8 cellular contexts compared by ENCODE assay signal in the genomic region with DNA sequence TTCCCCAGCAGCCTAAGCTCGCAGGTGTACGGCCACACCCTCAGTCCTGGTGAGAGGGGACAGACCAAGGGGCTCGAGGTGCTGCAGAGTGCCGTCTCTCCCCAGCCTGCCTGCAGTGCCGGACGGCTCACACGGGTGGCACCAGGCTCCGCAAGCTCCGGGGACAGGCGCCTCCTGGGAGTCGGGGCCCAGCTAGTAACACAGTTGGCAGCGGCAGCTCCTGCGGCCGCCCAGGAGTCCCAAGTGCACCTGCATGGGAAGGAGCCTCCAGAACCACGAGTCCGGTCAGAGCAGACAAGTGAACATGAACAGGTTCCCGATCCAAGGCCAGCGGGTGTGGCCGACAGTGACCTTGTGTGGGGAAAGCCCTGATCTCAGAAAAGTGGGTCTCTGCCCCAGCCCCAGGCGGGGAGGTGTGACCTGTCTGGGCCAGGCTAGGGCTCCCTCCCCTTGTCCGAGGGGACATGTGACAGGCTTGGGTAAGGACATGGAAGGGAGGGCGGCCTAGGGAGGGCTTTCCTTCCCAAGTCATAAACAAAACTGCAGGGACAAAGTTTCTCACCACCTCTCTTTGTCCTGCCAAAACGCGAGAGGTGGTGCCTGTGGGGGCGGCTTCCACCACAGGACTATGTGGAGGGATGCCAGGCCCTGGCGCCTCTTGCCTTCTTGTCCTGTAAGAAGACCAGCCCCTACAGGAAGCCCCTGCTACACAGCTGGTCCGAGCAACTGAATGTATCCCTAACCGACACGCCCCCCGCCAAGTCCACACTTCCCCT. TPM values are rescaled to one million over a fixed set of nuclear protein-coding genes. Genes with fewer than 3 reads are reported as not detected.
A peak's percentile ranks its signal among the peaks of the same experiment; 100 is the strongest.
DNase-seq lines count a peak whose midpoint lies in the region; ATAC-seq and TF ChIP-seq lines count a peak whose summit lies in the region.

No MANE protein-coding gene starts in this region.

- intact Hi-C loops in CD4-positive, alpha-beta T cell (cut with DNase I, micrococcal nuclease), result no loop called here

- peaks cover 37% of the 10 kb centered on the region for H3K4me1 ChIP-seq in RWPE2 (ENCODE audit: insufficient read depth, poor library complexity, severe bottlenecking)

- no peak overlapping the region for H3K27ac Mint-ChIP-seq in CD4-positive, alpha-beta T cell

- DNase-seq in AG08395 (ENCODE audit: low spot score) (peak; percentile 47), RWPE2 (ENCODE audit: low spot score) (peak; percentile 37), fibroblast of villous mesenchyme (ENCODE audit: low read depth) (peak; percentile 41), omental fat pad (ENCODE audit: low spot score) (no peak)
- DNase-seq in CD4-positive, alpha-beta T cell, result no peak
- no peak for DNase-seq in activated CD8-positive, alpha-beta memory T cell treated with anti-CD3 and anti-CD28 coated beads for 24 hours
- no peak for DNase-seq in stimulated activated CD4-positive, alpha-beta T cell treated with anti-CD3 and anti-CD28 coated beads, Interleukin-15, amount 100 ng/mL, for 24 hours

- no peaks in the 10 kb centered on the region for H3K27me3 Mint-ChIP-seq in CD4-positive, alpha-beta T cell

- no peak overlapping the region for H3K4me3 Mint-ChIP-seq in CD4-positive, alpha-beta T cell

- ATAC-seq in RWPE2 (ENCODE audit: low read depth), result peak; percentile 40; the same call in 2 of the 3 replicates
- peak; percentile 4 for ATAC-seq in omental fat pad (ENCODE audit: low FRiP score)
- no peak for ATAC-seq in HG03571 (IDR thresholded peaks at IDR 0.05; ENCODE audit: unreplicated experiment)
- no peak for ATAC-seq in CD4-positive, alpha-beta T cell (ENCODE audit: poor library complexity)

- H3K9me3 Mint-ChIP-seq in CD4-positive, alpha-beta T cell, result no peaks in the 10 kb centered on the region

- POLR2A ChIA-PET in CD4-positive, alpha-beta T cell (lab: Charles Lee), result interaction anchor here (0.5 kb wide), 1 partner anchor 286 kb away, joined by 3 read pairs; no protein-coding TSS in a partner anchor

- peaks cover 19% of the 10 kb centered on the region for H3K36me3 Mint-ChIP-seq in CD4-positive, alpha-beta T cell (ENCODE audit: low read depth)

- peaks cover 37% of the 10 kb centered on the region for H3K4me1 Mint-ChIP-seq in CD4-positive, alpha-beta T cell (ENCODE audit: low read depth)

- peak overlapping the region; percentile 64 for H3K27ac ChIP-seq in RWPE2 (ENCODE audit: poor library complexity, severe bottlenecking)
- no peak overlapping the region for H3K27ac ChIP-seq in CD4-positive, alpha-beta T cell (ENCODE audit: low read depth, low read length)

- no peaks in the 10 kb centered on the region for H3K9me3 ChIP-seq in RWPE2 (ENCODE audit: severe bottlenecking)
- H3K9me3 ChIP-seq in CD4-positive, alpha-beta T cell (ENCODE audit: control insufficient read depth, low read length), result no peaks in the 10 kb centered on the region

- CTCF ChIA-PET in CD4-positive, alpha-beta T cell (lab: Charles Lee), result no interaction called here

- no peak for TF ChIP-seq CTCF in RWPE2 (IDR thresholded peaks at IDR 0.05; ENCODE audit: poor library complexity, severe bottlenecking)
- TF ChIP-seq CTCF in fibroblast of villous mesenchyme (IDR thresholded peaks at IDR 0.05; ENCODE audit: insufficient read depth, low read depth, low read length), result no peak
- TF ChIP-seq CTCF in omental fat pad (IDR thresholded peaks at IDR 0.05), result no peak
- no peak for TF ChIP-seq CTCF in CD4-positive, alpha-beta T cell (IDR thresholded peaks at IDR 0.05)

- H3K36me3 ChIP-seq in RWPE2 (ENCODE audit: low read depth), result no peaks in the 10 kb centered on the region; the same call in 1 of the 2 replicates

- H3K27me3 ChIP-seq in RWPE2 (ENCODE audit: insufficient read depth, poor library complexity, severe bottlenecking), result no peaks in the 10 kb centered on the region
- no peaks in the 10 kb centered on the region for H3K27me3 ChIP-seq in CD4-positive, alpha-beta T cell (ENCODE audit: control insufficient read depth, insufficient read depth, low read length)

- no peak overlapping the region for H3K4me3 ChIP-seq in RWPE2 (ENCODE audit: severe bottlenecking)
- peak overlapping the region; percentile 12 for H3K4me3 ChIP-seq in fibroblast of villous mesenchyme (ENCODE audit: low read depth, low read length)

RNA-seq across cellular contexts. Expression of gene MLLT1, which starts 46.5 kb away (rescaled TPM):
- total RNA-seq in fibroblast of villous mesenchyme, result 11.9 and 12.5 TPM in 2 replicates
- 10 to 100 TPM; 14.1 to 23.3 (median 18.1) TPM for total RNA-seq in omental fat pad
- total RNA-seq in CD4-positive, alpha-beta T cell, result 10 to 100 TPM; 18.3 to 22.1 TPM

Comparison
In these comparisons a context has a peak if more than half of its experiments do, and no peak if none do; other contexts are left out.
1. DNase-seq: peak in AG08395 (single experiment), RWPE2 (single experiment) and fibroblast of villous mesenchyme (single experiment); none in omental fat pad (single experiment), CD4-positive, alpha-beta T cell (0 of 10), activated CD8-positive, alpha-beta memory T cell treated with anti-CD3 and anti-CD28 coated beads for 24 hours (single experiment) and stimulated activated CD4-positive, alpha-beta T cell treated with anti-CD3 and anti-CD28 coated beads, Interleukin-15, amount 100 ng/mL, for 24 hours (single experiment).
2. ATAC-seq: peak in RWPE2 (single experiment) and omental fat pad (single experiment); none in HG03571 (single experiment) and CD4-positive, alpha-beta T cell (single experiment).